In genomic region chr12:124005736-124006581, GRCh38 we compare ENCODE assay signal across 12 cellular contexts. TPM values are rescaled to one million over a fixed set of nuclear protein-coding genes. Genes with fewer than 3 reads are reported as not detected.
A peak's percentile ranks its signal among the peaks of the same experiment; 100 is the strongest.
DNase-seq lines count a peak whose midpoint lies in the region; ATAC-seq, FAIRE-seq and TF ChIP-seq lines count a peak whose summit lies in the region.
"Had no signal": no experiment of that assay in that cellular context is flagged by ENCODE, and none has a peak within 500 bp of the region (broad histone marks: within the 10 kb centered on the region; RNA-seq: fewer than 3 reads in every experiment).

No MANE protein-coding gene starts in this region.

- peaks cover 5 to 16% of the 10 kb centered on the region in 2 experiments for H3K36me3 ChIP-seq in GM12878 (ENCODE audit: control insufficient read depth in 2 of 2, insufficient read depth in 2 of 2, low read length in 1 of 2)

- H3K4me3 ChIP-seq in Jurkat, Clone E6-1 (ENCODE audit: low read length): peak overlapping the region; percentile 1
- no peak overlapping the region for H3K4me3 ChIP-seq in GM12878
- H3K4me3 ChIP-seq: vagina had no signal

- H3K9me3 ChIP-seq in GM12878 (replicated peaks; ENCODE audit: control insufficient read depth, insufficient read depth, low read length): no peaks in the 10 kb centered on the region
- H3K9me3 ChIP-seq: vagina had no signal

- WGBS in GM12878 (ENCODE audit: insufficient coverage, insufficient replicate concordance, low lambda C conversion rate, missing lambda C conversion rate): 72% methylated on average over 15 of the region's 15 CpGs

- SMC1A ChIA-PET in GM12878 (lab: Charles Lee; ENCODE audit: uncharacterized antibody, unreplicated experiment): interaction anchor here (0.6 to 1.2 kb wide), 3 partner anchors 10 to 759 kb away, joined by 3 read pairs; no protein-coding TSS in a partner anchor

- no peak for TF ChIP-seq RAD21 in GM12878 (IDR thresholded peaks at IDR 0.05; ENCODE audit: insufficient read depth, low read depth, low read length)

- H3K27me3 Mint-ChIP-seq in activated T-cell treated with anti-CD3 and anti-CD28 coated beads, Interleukin-2, amount 50 U/mL, for 4 hours (ENCODE audit: low read depth): no peaks in the 10 kb centered on the region
- no peaks in the 10 kb centered on the region for H3K27me3 Mint-ChIP-seq in stimulated activated memory B cell treated with anti-CD40 and anti-IgM and Interleukin-4, amounts not matched to agents 10 μg/mL and 1 μg/mL and 100 μg/mL, for 72 hours

- H3K4me3 Mint-ChIP-seq in activated T-cell treated with anti-CD3 and anti-CD28 coated beads, Interleukin-2, amount 50 U/mL, for 4 hours: peak overlapping the region; percentile 48
- peak overlapping the region; percentile 3 for H3K4me3 Mint-ChIP-seq in stimulated activated memory B cell treated with anti-CD40 and anti-IgM and Interleukin-4, amounts not matched to agents 10 μg/mL and 1 μg/mL and 100 μg/mL, for 72 hours
- H3K4me3 Mint-ChIP-seq: WTC11 had no signal

- peak overlapping the region; percentile 37 for H3K9ac ChIP-seq in GM12878 (ENCODE audit: control insufficient read depth, insufficient read depth, low read length)

- no peak for TF ChIP-seq EP300 in GM12878 (IDR thresholded peaks at IDR 0.05; ENCODE audit: borderline replicate concordance in 1 of 2, control insufficient read depth in 1 of 2, low read depth in 2 of 2, low read length in 2 of 2)

- H3K36me3 Mint-ChIP-seq in activated T-cell treated with anti-CD3 and anti-CD28 coated beads, Interleukin-2, amount 50 U/mL, for 4 hours (ENCODE audit: insufficient read depth): peaks cover 16% of the 10 kb centered on the region
- peaks cover 15% of the 10 kb centered on the region for H3K36me3 Mint-ChIP-seq in stimulated activated memory B cell treated with anti-CD40 and anti-IgM and Interleukin-4, amounts not matched to agents 10 μg/mL and 1 μg/mL and 100 μg/mL, for 72 hours

- TF ChIP-seq POLR2A in GM12878 (IDR thresholded peaks at IDR 0.05; ENCODE audit: low read depth, low read length): no peak

- peak; percentile 83 for FAIRE-seq in GM12878 (lab: Jason Lieb, UNC)

- CTCF ChIA-PET in GM12878 (lab: Yijun Ruan, JAX): interaction anchor here (0.8 to 1.6 kb wide), 5 partner anchors 9 to 205 kb away, joined by 3 to 9 read pairs (median 3); no protein-coding TSS in a partner anchor

- POLR2A ChIA-PET in GM12878 (lab: Charles Lee): no interaction called here

- no TSS peak for BruUV-seq in GM12878 (replicated peaks; lab: Mats Ljungman, UMichigan)

- peaks cover 27% of the 10 kb centered on the region for H3K4me1 Mint-ChIP-seq in activated T-cell treated with anti-CD3 and anti-CD28 coated beads, Interleukin-2, amount 50 U/mL, for 4 hours (ENCODE audit: low read depth)
- peaks cover 32% of the 10 kb centered on the region for H3K4me1 Mint-ChIP-seq in stimulated activated memory B cell treated with anti-CD40 and anti-IgM and Interleukin-4, amounts not matched to agents 10 μg/mL and 1 μg/mL and 100 μg/mL, for 72 hours

- peak; percentile 25 to 39 for ATAC-seq in activated T-cell treated with anti-CD3 and anti-CD28 coated beads, Interleukin-2, amount 50 U/mL, for 4 hours
- peak; percentile 43; the same call in 2 of the 3 replicates for ATAC-seq in GM12878
- ATAC-seq in stimulated activated memory B cell treated with anti-CD40 and anti-IgM and Interleukin-4, amounts not matched to agents 10 μg/mL and 1 μg/mL and 100 μg/mL, for 72 hours: peak; percentile 85
- no peak for ATAC-seq in GM21360 (IDR thresholded peaks at IDR 0.05; ENCODE audit: unreplicated experiment)
- ATAC-seq: WTC11 had no signal

- H3K4me1 ChIP-seq in GM12878 (ENCODE audit: control insufficient read depth, insufficient read depth, low read length): peaks cover 14% of the 10 kb centered on the region

- H3K4me2 ChIP-seq in GM12878 (ENCODE audit: control insufficient read depth, insufficient read depth): peak overlapping the region; percentile 80

- H3K27ac ChIP-seq in GM12878 (ENCODE audit: control insufficient read depth, insufficient read depth): peak overlapping the region; percentile 73
- H3K27ac ChIP-seq: vagina had no signal

- H3K9me3 Mint-ChIP-seq in activated T-cell treated with anti-CD3 and anti-CD28 coated beads, Interleukin-2, amount 50 U/mL, for 4 hours: no peaks in the 10 kb centered on the region
- H3K9me3 Mint-ChIP-seq in stimulated activated memory B cell treated with anti-CD40 and anti-IgM and Interleukin-4, amounts not matched to agents 10 μg/mL and 1 μg/mL and 100 μg/mL, for 72 hours: no peaks in the 10 kb centered on the region
- H3K9me3 Mint-ChIP-seq: WTC11 had no signal

- H3K27me3 ChIP-seq in GM12878 (replicated peaks in 1 of 2; ENCODE audit: control insufficient read depth in 2 of 2, insufficient read depth in 2 of 2, low read length in 1 of 2): no peaks in the 10 kb centered on the region
- H3K27me3 ChIP-seq: vagina had no signal

- H3K79me2 ChIP-seq in GM12878 (ENCODE audit: control insufficient read depth, insufficient read depth, low read length): no peaks in the 10 kb centered on the region; the same call in 1 of the 2 replicates

- intact Hi-C loops in GM12878 (cut with micrococcal nuclease; ENCODE audit: unreplicated experiment): no loop called here

- no peak for DNase-seq in activated T-cell treated with anti-CD3 and anti-CD28 coated beads, Interleukin-2, amount 50 U/mL, for 4 hours
- no peak for DNase-seq in activated T-cell treated with anti-CD3 and anti-CD28 coated beads for 4 hours
- no peak for DNase-seq in Jurkat, Clone E6-1 (ENCODE audit: low read depth, low spot score)
- no peak for DNase-seq in GM12878 (ENCODE audit: low read depth, low spot score)
- DNase-seq in NCI-H2107 (lab: John Stamatoyannopoulos, UW): no peak
- no peak for DNase-seq in dermis blood vessel endothelial cell
- DNase-seq: Karpas-422, NCI-H748 treated with DMSO at 0.1 percent for 48 hours had no signal

- no peak for TF ChIP-seq CTCF in GM12878 (IDR thresholded peaks at IDR 0.05 in 2 of 3, conservative IDR thresholded peaks at IDR 0.05 in 1 of 3; ENCODE audit: control insufficient read depth in 2 of 3, extremely low read depth in 1 of 3, insufficient read depth in 1 of 3, low read depth in 3 of 3, low read length in 3 of 3)

- H3K27ac Mint-ChIP-seq in stimulated activated memory B cell treated with anti-CD40 and anti-IgM and Interleukin-4, amounts not matched to agents 10 μg/mL and 1 μg/mL and 100 μg/mL, for 72 hours: peak overlapping the region; percentile 60
- H3K27ac Mint-ChIP-seq: WTC11 had no signal

- H4K20me1 ChIP-seq in GM12878 (ENCODE audit: control insufficient read depth, insufficient read depth): no peaks in the 10 kb centered on the region

- RAD21 ChIA-PET in GM12878 (lab: Charles Lee; ENCODE audit: unreplicated experiment): no interaction called here

- peak overlapping the region; percentile 73 for H2AFZ ChIP-seq in GM12878 (ENCODE audit: control insufficient read depth, low read depth, low read length)

- in situ Hi-C loops in GM12878 (cut with MboI): no loop called here

TF ChIP-seq in GM12878, 131 proteins besides CTCF, POLR2A, EP300 and RAD21 (continues in another document):
- TF ChIP-seq RELA (IDR thresholded peaks at IDR 0.05; ENCODE audit: borderline replicate concordance, partially characterized antibody): no peak
- no peak for TF ChIP-seq ZSCAN29 (IDR thresholded peaks at IDR 0.05)
- no peak for TF ChIP-seq MYB (IDR thresholded peaks at IDR 0.05; ENCODE audit: borderline replicate concordance, low read depth, low read length)

RNA-seq across cellular contexts. Expression of gene ZNF664, which starts 32.9 kb away (rescaled TPM):
- 10 to 100 TPM; 63.7 to 65.2 (median 64.3) TPM for total RNA-seq in activated T-cell treated with anti-CD3 and anti-CD28 coated beads, Interleukin-2, amount 50 U/mL, for 4 hours
- polyA plus RNA-seq in Jurkat, Clone E6-1 (2012; ENCODE audit: insufficient read depth, insufficient read length): 66.9 TPM
- 57.8 and 60.9 TPM in 2 replicates for total RNA-seq in GM12878 (2013; cell fraction: nucleolus; rRNA removed)
- total RNA-seq in GM12878 (2014; rRNA removed) (22.4 and 26.6 TPM in 2 replicates), GM12878 (2014; rRNA removed; fragmentation: Illumina TruSeq; extraction: Trizol) (45.1 and 47.8 TPM in 2 replicates), GM12878 (2021) (51.0 and 59.3 TPM in 2 replicates), dermis blood vessel endothelial cell (51.1 and 68.9 TPM in 2 replicates)
- polyA plus RNA-seq in GM12878 (2011; ENCODE audit: low read depth): 17.2 TPM
- polyA plus RNA-seq in GM12878 (2011; rRNA removed) (53.2 and 67.8 TPM in 2 replicates), GM12878 (2014; fragmentation: Illumina TruSeq; extraction: Trizol) (65.6 and 70.4 TPM in 2 replicates), GM12878 (2014; fragmentation: Nextera tagmentation; extraction: Ambion mirVana) (1 to 10 TPM; 1.8 to 8.5 TPM), GM12878 (2014; rRNA removed) (30.0 and 39.2 TPM in 2 replicates), GM12878 (2016; fragmentation: Nextera tagmentation; extraction: Ambion mirVana) (10 to 100 TPM; 18.3 to 21.6 TPM)
- 29.8 and 30.4 TPM in 2 replicates for polyA plus RNA-seq in GM12878 (2011; cell fraction: cytosol; rRNA removed)
- 39.7 and 43.6 TPM in 2 replicates for polyA plus RNA-seq in GM12878 (2011; cell fraction: nucleus; rRNA removed)
- 26.4 and 27.4 TPM in 2 replicates for polyA plus RNA-seq in GM12878 (2012)
- 31.5 and 33.5 TPM in 2 replicates for polyA minus RNA-seq in GM12878 (2011; rRNA and poly(A)+ RNA removed)
- polyA minus RNA-seq in GM12878 (2011; cell fraction: cytosol; rRNA and poly(A)+ RNA removed): 9.9 and 13.8 TPM in 2 replicates
- 37.7 and 52.3 TPM in 2 replicates for polyA minus RNA-seq in GM12878 (2011; cell fraction: nucleus; rRNA and poly(A)+ RNA removed)

RNA-seq across cellular contexts. Expression of gene CCDC92, which starts 33.3 kb away (rescaled TPM):
- 1 to 10 TPM; 7.2 to 8.9 (median 8.6) TPM for total RNA-seq in activated T-cell treated with anti-CD3 and anti-CD28 coated beads, Interleukin-2, amount 50 U/mL, for 4 hours
- polyA plus RNA-seq in Jurkat, Clone E6-1 (2012; ENCODE audit: insufficient read depth, insufficient read length): 15.9 TPM
- total RNA-seq in GM12878 (2013; cell fraction: nucleolus; rRNA removed): 2.6 and 2.7 TPM in 2 replicates
- total RNA-seq in GM12878 (2014; rRNA removed) (2.9 and 4.8 TPM in 2 replicates), GM12878 (2014; rRNA removed; fragmentation: Illumina TruSeq; extraction: Trizol) (3.5 and 3.7 TPM in 2 replicates), GM12878 (2021) (11.8 and 12.8 TPM in 2 replicates), dermis blood vessel endothelial cell (8.8 and 10.4 TPM in 2 replicates)
- polyA plus RNA-seq in GM12878 (2011; ENCODE audit: low read depth): 4.2 TPM
- polyA plus RNA-seq in GM12878 (2011; rRNA removed) (0.61 and 0.96 TPM in 2 replicates), GM12878 (2014; fragmentation: Illumina TruSeq; extraction: Trizol) (2.6 and 7.1 TPM in 2 replicates), GM12878 (2014; fragmentation: Nextera tagmentation; extraction: Ambion mirVana) (under 1 TPM; 0.53 to 0.82 TPM), GM12878 (2014; rRNA removed) (9.5 and 10.6 TPM in 2 replicates), GM12878 (2016; fragmentation: Nextera tagmentation; extraction: Ambion mirVana) (1 to 10 TPM; 2.2 to 6.6 TPM)
- polyA plus RNA-seq in GM12878 (2011; cell fraction: cytosol; rRNA removed): 0.47 and 0.69 TPM in 2 replicates
- 2.0 and 2.1 TPM in 2 replicates for polyA plus RNA-seq in GM12878 (2011; cell fraction: nucleus; rRNA removed)
- polyA plus RNA-seq in GM12878 (2012): 6.1 and 6.7 TPM in 2 replicates
- 0.44 and 0.46 TPM in 2 replicates for polyA minus RNA-seq in GM12878 (2011; rRNA and poly(A)+ RNA removed)
- 1.2 TPM in 1 of 2 replicates, not detected in the other for polyA minus RNA-seq in GM12878 (2011; cell fraction: cytosol; rRNA and poly(A)+ RNA removed)
- 1.2 and 3.5 TPM in 2 replicates for polyA minus RNA-seq in GM12878 (2011; cell fraction: nucleus; rRNA and poly(A)+ RNA removed)
